Comparison of ENCODE assay signal across 13 cellular contexts in the genomic region with DNA sequence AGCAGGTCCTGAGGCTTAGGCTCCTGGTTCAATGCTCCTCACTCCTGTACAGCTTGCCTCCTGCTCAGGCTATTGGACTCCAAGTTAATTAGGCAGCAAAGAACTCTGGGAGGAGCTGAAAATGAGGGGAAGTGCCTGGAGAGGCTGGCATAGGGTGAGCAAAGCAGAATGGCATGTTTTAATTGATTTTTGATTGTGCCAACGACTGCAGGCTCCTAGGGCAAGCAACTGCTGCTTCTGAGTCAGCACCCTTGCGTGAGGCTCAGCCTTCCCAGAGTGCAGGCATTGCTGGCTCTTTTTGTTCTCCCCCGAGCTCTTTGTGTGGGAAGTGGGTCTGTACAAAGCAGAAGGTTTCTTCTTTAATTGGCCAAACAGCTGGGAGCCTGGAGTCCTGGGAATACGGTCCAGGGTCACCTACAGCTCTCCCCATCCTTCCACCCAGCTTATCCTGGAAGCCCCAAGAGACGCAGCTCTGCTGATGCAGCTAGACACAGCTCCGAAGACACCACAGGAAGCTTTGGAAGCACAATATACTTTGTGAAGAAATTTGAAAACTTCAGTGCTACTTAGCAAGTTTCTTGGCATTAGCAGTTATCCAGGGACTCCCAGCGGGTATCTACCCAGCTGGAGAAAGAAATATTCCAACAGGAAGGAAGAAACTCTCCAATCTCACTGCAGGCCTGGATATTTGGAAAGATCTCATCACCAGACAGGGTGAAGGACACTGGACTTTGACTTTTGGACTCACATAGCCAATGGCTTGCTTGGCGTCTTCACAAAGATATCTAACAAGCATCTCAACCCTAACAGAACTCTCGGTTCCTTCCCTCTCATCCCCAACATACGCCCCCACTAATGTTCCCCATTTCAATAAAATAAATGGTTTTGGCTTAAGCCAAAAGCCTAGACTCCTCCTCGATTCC.
DNase-seq lines count a peak whose midpoint lies in the region; ATAC-seq, FAIRE-seq and TF ChIP-seq lines count a peak whose summit lies in the region.
"Had no signal": no experiment of that assay in that cellular context is flagged by ENCODE, and none has a peak within 500 bp of the region (broad histone marks: within the 10 kb centered on the region; RNA-seq: fewer than 3 reads in every experiment).

No MANE protein-coding gene starts in this region.

- intact Hi-C loops in left colon (cut with DNase I, micrococcal nuclease) = no loop called here
- intact Hi-C loops in OCI-LY7 (cut with micrococcal nuclease; ENCODE audit: unreplicated experiment) = no loop called here

- no peaks in the 10 kb centered on the region for H4K20me1 ChIP-seq in Karpas-422 (ENCODE audit: insufficient read depth, low read depth, low read length)
- no peaks in the 10 kb centered on the region for H4K20me1 ChIP-seq in OCI-LY7 (ENCODE audit: insufficient read depth, low read length)
- H4K20me1 ChIP-seq: BLaER1 treated with 17β-estradiol and CSF1 and Interleukin-3, amounts not matched to agents 10 nM and 100 nM had no signal

- BruUV-seq in OCI-LY7 (replicated peaks; lab: Mats Ljungman, UMichigan) = no TSS peak

- H3K27me3 ChIP-seq in ACC112 (ENCODE audit: insufficient read depth, low read length) (no peaks in the 10 kb centered on the region), Karpas-422 (ENCODE audit: low read length) (no peaks in the 10 kb centered on the region), H7 (ENCODE audit: control insufficient read depth, insufficient read depth, low read length) (no peaks in the 10 kb centered on the region; the same call in 1 of the 2 replicates)
- H3K27me3 ChIP-seq: BLaER1 treated with 17β-estradiol and CSF1 and Interleukin-3, amounts not matched to agents 10 nM and 100 nM had no signal

- DNase-seq in Karpas-422 = no peak
- peak; percentile 94 for DNase-seq in astrocyte of the hippocampus (ENCODE audit: low read depth, low spot score)
- DNase-seq in left colon = no peak
- no peak for DNase-seq in GM12891 (ENCODE audit: insufficient read length, low spot score)
- DNase-seq in H7 = no peak
- DNase-seq in OCI-LY7 (ENCODE audit: low spot score) = no peak
- DNase-seq: activated gamma-delta T cell treated with Interleukin-2 at 50 U/mL for 16 hours, NCI-H524 treated with DMSO at 0.1 percent for 48 hours, WERI-Rb-1 had no signal

- H3K4me2 ChIP-seq in Karpas-422 (ENCODE audit: low read depth, low read length, poor library complexity, severe bottlenecking) (no peak overlapping the region), OCI-LY7 (ENCODE audit: low read length) (no peak overlapping the region)
- H3K4me2 ChIP-seq: BLaER1 treated with 17β-estradiol and CSF1 and Interleukin-3, amounts not matched to agents 10 nM and 100 nM had no signal

- H2AFZ ChIP-seq in ACC112 (ENCODE audit: low read length, unreplicated experiment) (peak overlapping the region; percentile 40), Karpas-422 (ENCODE audit: low read length) (peak overlapping the region; percentile 27; the same call in 1 of the 2 replicates), OCI-LY7 (ENCODE audit: low read length) (no peak overlapping the region)

- POLR2A ChIA-PET in OCI-LY7 (lab: Charles Lee) = no interaction called here

- H3K27ac ChIP-seq in ACC112 (ENCODE audit: low read depth, low read length) (peak overlapping the region; percentile 55; the same call in 1 of the 2 replicates), Karpas-422 (ENCODE audit: low read length) (no peak overlapping the region), OCI-LY7 (ENCODE audit: low read depth, low read length, poor library complexity, severe bottlenecking) (no peak overlapping the region)
- H3K27ac ChIP-seq: BLaER1 treated with 17β-estradiol and CSF1 and Interleukin-3, amounts not matched to agents 10 nM and 100 nM; WERI-Rb-1 had no signal

- H3K9me2 ChIP-seq in Karpas-422 (replicated peaks; ENCODE audit: insufficient read depth, low read length) (no peaks in the 10 kb centered on the region), OCI-LY7 (ENCODE audit: insufficient read depth, low read length) (no peaks in the 10 kb centered on the region)

- no peak overlapping the region for H3K9ac ChIP-seq in Karpas-422 (ENCODE audit: low read length)
- H3K9ac ChIP-seq: BLaER1 treated with 17β-estradiol and CSF1 and Interleukin-3, amounts not matched to agents 10 nM and 100 nM had no signal

- CTCF ChIA-PET in OCI-LY7 (lab: Charles Lee; ENCODE audit: unreplicated experiment) = no interaction called here

- no peak for FAIRE-seq in GM12891 (lab: Jason Lieb, UNC)

- no peaks in the 10 kb centered on the region for H3K36me3 ChIP-seq in ACC112 (ENCODE audit: insufficient read depth, low read length)
- no peaks in the 10 kb centered on the region for H3K36me3 ChIP-seq in Karpas-422 (ENCODE audit: insufficient read depth, low read length)
- no peaks in the 10 kb centered on the region for H3K36me3 ChIP-seq in H7 (replicated peaks; ENCODE audit: control insufficient read depth, insufficient read depth, low read length)
- no peaks in the 10 kb centered on the region for H3K36me3 ChIP-seq in OCI-LY7 (ENCODE audit: insufficient read depth, low read length)
- H3K36me3 ChIP-seq: BLaER1 treated with 17β-estradiol and CSF1 and Interleukin-3, amounts not matched to agents 10 nM and 100 nM; WERI-Rb-1 had no signal

- H3K9me3 ChIP-seq in Karpas-422 (ENCODE audit: low read length) (no peaks in the 10 kb centered on the region), OCI-LY7 (ENCODE audit: low read length) (no peaks in the 10 kb centered on the region)
- H3K9me3 ChIP-seq: BLaER1 treated with 17β-estradiol and CSF1 and Interleukin-3, amounts not matched to agents 10 nM and 100 nM had no signal

- peaks cover 10% of the 10 kb centered on the region for H3K4me1 ChIP-seq in ACC112 (ENCODE audit: control insufficient read depth, insufficient read depth, low read length, unreplicated experiment)
- peaks cover 24% of the 10 kb centered on the region for H3K4me1 ChIP-seq in Karpas-422 (ENCODE audit: low read length)
- H3K4me1 ChIP-seq in OCI-LY7 (ENCODE audit: insufficient read depth, low read length, poor library complexity, severe bottlenecking) = no peaks in the 10 kb centered on the region

- no peak for TF ChIP-seq POLR2A in GM12891 (IDR thresholded peaks at IDR 0.05; ENCODE audit: low read depth, low read length)

- no peaks in the 10 kb centered on the region for H3K79me2 ChIP-seq in ACC112 (ENCODE audit: control insufficient read depth, insufficient read depth, low read length, unreplicated experiment)
- no peaks in the 10 kb centered on the region for H3K79me2 ChIP-seq in Karpas-422 (ENCODE audit: low read length)
- H3K79me2 ChIP-seq in OCI-LY7 (ENCODE audit: insufficient read depth, low read depth, low read length) = no peaks in the 10 kb centered on the region

- H3K4me3 ChIP-seq in ACC112 (ENCODE audit: low read depth, low read length) = peak overlapping the region; percentile 46; the same call in 1 of the 2 replicates
- H3K4me3 ChIP-seq in Karpas-422 (ENCODE audit: low read length) = no peak overlapping the region
- H3K4me3 ChIP-seq in H7 (ENCODE audit: insufficient read depth, low read depth, low read length) = no peak overlapping the region
- H3K4me3 ChIP-seq in OCI-LY7 (ENCODE audit: low read depth, low read length, poor library complexity, severe bottlenecking) = no peak overlapping the region
- H3K4me3 ChIP-seq: BLaER1 treated with 17β-estradiol and CSF1 and Interleukin-3, amounts not matched to agents 10 nM and 100 nM; lung had no signal

- ATAC-seq in left colon (peak; percentile 82), HG03342 (IDR thresholded peaks at IDR 0.05; ENCODE audit: unreplicated experiment) (no peak)

- no peak for TF ChIP-seq CTCF in OCI-LY7 (conservative IDR thresholded peaks at IDR 0.05; ENCODE audit: low read length)

TF ChIP-seq in GM12891, 5 proteins besides CTCF, POLR2A, EP300 and RAD21:
- TF ChIP-seq SPI1 (IDR thresholded peaks at IDR 0.05; ENCODE audit: low read depth, low read length) (no peak), PAX5 (IDR thresholded peaks at IDR 0.05; ENCODE audit: insufficient read depth, low read length, severe bottlenecking) (no peak), POU2F2 (IDR thresholded peaks at IDR 0.05; ENCODE audit: low read depth, low read length) (no peak), POLR2AphosphoS5 (IDR thresholded peaks at IDR 0.05; ENCODE audit: low read depth, low read length) (no peak), TAF1 (IDR thresholded peaks at IDR 0.05; ENCODE audit: low read depth, low read length) (no peak)
